In genomic region chr9:137607141-137607857, GRCh38 we compare ENCODE assay signal across 8 cellular contexts. TPM values are rescaled to one million over a fixed set of nuclear protein-coding genes. Genes with fewer than 3 reads are reported as not detected.
A peak's percentile ranks its signal among the peaks of the same experiment; 100 is the strongest.
DNase-seq lines count a peak whose midpoint lies in the region; ATAC-seq, FAIRE-seq and TF ChIP-seq lines count a peak whose summit lies in the region.

No MANE protein-coding gene starts in this region.

- in situ Hi-C loops in Panc1 (cut with HindIII; ENCODE audit: low pct_unique_long_range_greater_than_20kb, low sequenced_read_pairs): no loop called here

- no peak overlapping the region for H3K4me3 ChIP-seq in H7 (ENCODE audit: insufficient read depth, low read depth, low read length)
- H3K4me3 ChIP-seq in Panc1 (ENCODE audit: low read depth in 2 of 2, low read length in 2 of 2): peak overlapping the region; percentile 55 to 60
- peak overlapping the region; percentile 57 for H3K4me3 ChIP-seq in fibroblast of pulmonary artery (replicated peaks; ENCODE audit: low read depth, low read length)
- peak overlapping the region; percentile 78 for H3K4me3 ChIP-seq in psoas muscle

- TSS peak; percentile 66 for BruUV-seq in Panc1 (replicated peaks; lab: Mats Ljungman, UMichigan)

- H3K9me3 ChIP-seq in Panc1 (ENCODE audit: control insufficient read depth, insufficient read depth, low read depth, low read length): no peaks in the 10 kb centered on the region
- H3K9me3 ChIP-seq in psoas muscle: no peaks in the 10 kb centered on the region

- H3K36me3 ChIP-seq in H7 (replicated peaks; ENCODE audit: control insufficient read depth, insufficient read depth, low read length) (no peaks in the 10 kb centered on the region; the same call in none of the 2 replicates), Panc1 (ENCODE audit: control insufficient read depth, insufficient read depth, low read length) (no peaks in the 10 kb centered on the region), psoas muscle (ENCODE audit: insufficient read depth in 1 of 2, low read depth in 1 of 2) (no peaks in the 10 kb centered on the region)

- H3K27me3 ChIP-seq in H7 (ENCODE audit: control insufficient read depth, insufficient read depth, low read length) (peaks cover 13% of the 10 kb centered on the region; the same call in 1 of the 2 replicates), Panc1 (ENCODE audit: control insufficient read depth, insufficient read depth, low read length) (no peaks in the 10 kb centered on the region), psoas muscle (ENCODE audit: insufficient read depth in 3 of 3, low read length in 2 of 3) (no peaks in the 10 kb centered on the region)

- intact Hi-C loops in Panc1 (cut with micrococcal nuclease; ENCODE audit: unreplicated experiment): no loop called here
- intact Hi-C loops in psoas muscle (cut with DNase I): no loop called here

- H3K27ac ChIP-seq in Panc1 (ENCODE audit: low read length): peak overlapping the region; percentile 46
- peak overlapping the region; percentile 9 for H3K27ac ChIP-seq in psoas muscle

- WGBS in psoas muscle, 3 donors: 49 to 59% (median 53%) methylated on average over 17 of the region's 17 CpGs

- peak; percentile 18 for ATAC-seq in Panc1
- ATAC-seq in psoas muscle: no peak

- H3K4me1 ChIP-seq in Panc1 (ENCODE audit: control insufficient read depth, insufficient read depth, low read length) (peaks cover 25% of the 10 kb centered on the region), psoas muscle (peaks cover 25% of the 10 kb centered on the region)

- CTCF ChIA-PET in Panc1 (lab: Charles Lee): interaction anchor here (1.0 kb wide), 1 partner anchor 26 kb away, joined by 3 read pairs; no protein-coding TSS in a partner anchor

- POLR2A ChIA-PET in Panc1 (lab: Charles Lee): no interaction called here

- TF ChIP-seq POLR2A in H54 (IDR thresholded peaks at IDR 0.05; ENCODE audit: low read depth, low read length): no peak

- no peak for TF ChIP-seq CTCF in Panc1 (IDR thresholded peaks at IDR 0.05)
- no peak for TF ChIP-seq CTCF in fibroblast of pulmonary artery (IDR thresholded peaks at IDR 0.05; ENCODE audit: low read length, missing control alignments)
- no peak for TF ChIP-seq CTCF in psoas muscle (IDR thresholded peaks at IDR 0.05)

- DNase-seq in H7 (peak; percentile 53), Panc1 (ENCODE audit: low read depth, low spot score) (no peak), fibroblast of pulmonary artery (ENCODE audit: low read depth) (no peak), psoas muscle (no peak), putamen (ENCODE audit: low spot score) (no peak), DMS 273 treated with DMSO at 0.1 percent for 48 hours (lab: John Stamatoyannopoulos, UW) (no peak), H54 (ENCODE audit: insufficient read length, low spot score) (no peak)
- no peak for DNase-seq in stimulated activated CD8-positive, alpha-beta memory T cell treated with anti-CD3 and anti-CD28 coated beads, Interleukin-4, amount 100 ng/mL, for 48 hours

- no peak for FAIRE-seq in H54 (lab: Jason Lieb, UNC)

RNA-seq across cellular contexts. Expression of gene ARRDC1, which starts 1.8 kb away (rescaled TPM):
- total RNA-seq in H7 (2014; rRNA removed; shearing (Covaris generic)): 30.3 and 38.2 TPM in 2 replicates
- 47.1 TPM for total RNA-seq in Panc1 (2021; ENCODE audit: unreplicated experiment)
- polyA plus RNA-seq in Panc1 (2012; ENCODE audit: insufficient read length): 55.5 TPM
- total RNA-seq in psoas muscle: 10 to 100 TPM in 3 of 4 donors, 1 to 10 TPM in 1; 6.9 to 17.6 (median 14.6) TPM
- polyA plus RNA-seq in psoas muscle: 10 to 100 TPM; 12.6 to 18.9 (median 14.2) TPM

RNA-seq across cellular contexts. Expression of gene EHMT1, which starts 11.5 kb away (rescaled TPM):
- 89.6 and 97.1 TPM in 2 replicates for total RNA-seq in H7 (2014; rRNA removed; shearing (Covaris generic))
- total RNA-seq in Panc1 (2021; ENCODE audit: unreplicated experiment) (63.9 TPM), psoas muscle (10 to 100 TPM; 29.2 to 49.6 (median 38.5) TPM)
- 69.9 TPM for polyA plus RNA-seq in Panc1 (2012; ENCODE audit: insufficient read length)
- polyA plus RNA-seq in psoas muscle: 10 to 100 TPM; 29.0 to 31.2 (median 29.6) TPM

RNA-seq across cellular contexts. Expression of gene ZMYND19, which starts 17.0 kb away (rescaled TPM):
- 66.3 and 92.1 TPM in 2 replicates for total RNA-seq in H7 (2014; rRNA removed; shearing (Covaris generic))
- 37.0 TPM for total RNA-seq in Panc1 (2021; ENCODE audit: unreplicated experiment)
- 31.7 TPM for polyA plus RNA-seq in Panc1 (2012; ENCODE audit: insufficient read length)
- total RNA-seq in psoas muscle: 10 to 100 TPM; 11.7 to 21.2 (median 13.3) TPM
- polyA plus RNA-seq in psoas muscle: 10 to 100 TPM; 15.2 to 27.2 (median 16.5) TPM

RNA-seq across cellular contexts. Expression of gene DPH7, which starts 28.6 kb away (rescaled TPM):
- 41.8 and 49.1 TPM in 2 replicates for total RNA-seq in H7 (2014; rRNA removed; shearing (Covaris generic))
- 35.9 TPM for total RNA-seq in Panc1 (2021; ENCODE audit: unreplicated experiment)
- polyA plus RNA-seq in Panc1 (2012; ENCODE audit: insufficient read length): 27.6 TPM
- 10 to 100 TPM in 3 of 4 donors, 1 to 10 TPM in 1; 9.1 to 17.8 (median 11.0) TPM for total RNA-seq in psoas muscle
- 10 to 100 TPM; 14.1 to 16.8 (median 15.3) TPM for polyA plus RNA-seq in psoas muscle

RNA-seq across cellular contexts. Expression of gene MRPL41, which starts 55.6 kb away (rescaled TPM):
- total RNA-seq in H7 (2014; rRNA removed; shearing (Covaris generic)): 74.5 and 78.8 TPM in 2 replicates
- 86.4 TPM for total RNA-seq in Panc1 (2021; ENCODE audit: unreplicated experiment)
- 129 TPM for polyA plus RNA-seq in Panc1 (2012; ENCODE audit: insufficient read length)
- total RNA-seq in psoas muscle: 100 to 1,000 TPM; 102 to 133 (median 115) TPM
- 100 to 1,000 TPM in 2 of 3 donors, 10 to 100 TPM in 1; 78.0 to 226 (median 205) TPM for polyA plus RNA-seq in psoas muscle
